26 cellular contexts compared by ENCODE assay signal in genomic region chr22:38089474-38089851, GRCh38. TPM values are rescaled to one million over a fixed set of nuclear protein-coding genes. Genes with fewer than 3 reads are reported as not detected.
A peak's percentile ranks its signal among the peaks of the same experiment; 100 is the strongest.
DNase-seq lines count a peak whose midpoint lies in the region; ATAC-seq, FAIRE-seq and TF ChIP-seq lines count a peak whose summit lies in the region.
"Had no signal": no experiment of that assay in that cellular context is flagged by ENCODE, and none has a peak within 500 bp of the region (broad histone marks: within the 10 kb centered on the region; RNA-seq: fewer than 3 reads in every experiment).

No MANE protein-coding gene starts in this region.

- no peak overlapping the region for H3K4ac ChIP-seq in H1 (replicated peaks; ENCODE audit: insufficient read length, low read depth, low read length)

- H3K27ac ChIP-seq in HUES48 (ENCODE audit: low read depth, low read length), result no peak overlapping the region
- H3K27ac ChIP-seq in H1 (ENCODE audit: low read depth, low read length), result no peak overlapping the region
- no peak overlapping the region for H3K27ac ChIP-seq in kidney (ENCODE audit: low read depth in 2 of 2, low read length in 2 of 2)
- H3K27ac ChIP-seq in gastroesophageal sphincter, result no peak overlapping the region
- H3K27ac ChIP-seq: heart right ventricle, neutrophil had no signal

- H3K4me1 ChIP-seq in HUES48 (ENCODE audit: control insufficient read depth, insufficient read depth, low read length) (0 out of 2 replicates have a peak, but pooled peaks cover 10% of the 10 kb centered on the region), H1 (replicated peaks in 1 of 4; ENCODE audit: control insufficient read depth in 3 of 4, insufficient read depth in 4 of 4, low read length in 3 of 4) (peaks cover 0 to 14% (median 9%) of the 10 kb centered on the region in 4 experiments; a peak in 6 of 7 replicates), kidney (ENCODE audit: control insufficient read depth in 1 of 2, insufficient read depth in 1 of 2, low read depth in 1 of 2, low read length in 2 of 2) (no peaks in the 10 kb centered on the region), gastroesophageal sphincter (peaks cover 0 to 16% (median 7%) of the 10 kb centered on the region in 3 donors)

- H3K4me1 Mint-ChIP-seq in stimulated activated memory B cell treated with anti-CD40 and anti-IgM and Interleukin-4, amounts not matched to agents 10 μg/mL and 1 μg/mL and 100 μg/mL, for 72 hours, result no peaks in the 10 kb centered on the region
- no peaks in the 10 kb centered on the region for H3K4me1 Mint-ChIP-seq in activated CD8-positive, alpha-beta memory T cell treated with anti-CD3 and anti-CD28 coated beads, Interleukin-2, amount 10 ng/mL, durations not matched to agents 7 days and 5 days
- H3K4me1 Mint-ChIP-seq: CD14-positive monocyte, IgD-negative memory B cell had no signal

- no peak overlapping the region for H2AFZ ChIP-seq in H1 (ENCODE audit: low read length)

- no peak overlapping the region; the same call in 1 of the 2 replicates for H3K18ac ChIP-seq in H1 (ENCODE audit: extremely low read depth, low read length)

- TF ChIP-seq CTCF in H1 (IDR thresholded peaks at IDR 0.05; ENCODE audit: control extremely low read depth in 1 of 3, insufficient read depth in 1 of 3, low read depth in 1 of 3, low read length in 3 of 3) (no peak), kidney (IDR thresholded peaks at IDR 0.05; ENCODE audit: borderline replicate concordance, extremely low read depth, insufficient read depth) (no peak), gastroesophageal sphincter (IDR thresholded peaks at IDR 0.05) (no peak)

- TF ChIP-seq EP300 in H1 (IDR thresholded peaks at IDR 0.05; ENCODE audit: borderline replicate concordance in 1 of 2, low read depth in 2 of 2, low read length in 2 of 2) (no peak), gastroesophageal sphincter (IDR thresholded peaks at IDR 0.05) (no peak)

- H4K20me1 ChIP-seq in H1 (replicated peaks in 1 of 2; ENCODE audit: control insufficient read depth in 1 of 2, insufficient read depth in 2 of 2, low read length in 2 of 2), result peaks cover 0 to 2% of the 10 kb centered on the region in 2 experiments

- no peak overlapping the region for H3K9ac ChIP-seq in HUES48 (ENCODE audit: low read depth, low read length)
- 0 out of 7 replicates have a peak overlapping the region, but pooled peaks of 1 of the 4 experiments have one; percentile 4 for H3K9ac ChIP-seq in H1 (replicated peaks in 1 of 4; ENCODE audit: extremely low read depth in 1 of 4, low read depth in 3 of 4, low read length in 3 of 4)
- no peak overlapping the region for H3K9ac ChIP-seq in kidney (ENCODE audit: low read length in 2 of 2)

- WGBS in H1 (ENCODE audit: extremely low coverage in 1 of 2, insufficient coverage in 1 of 2, insufficient read length in 1 of 2, insufficient replicate concordance in 2 of 2, low coverage in 1 of 2, low lambda C conversion rate in 2 of 2, missing lambda C conversion rate in 1 of 2), 2 experiments, result 23% methylated on average over 20 of the region's 34 CpGs; no CpG with 5 or more reads in 1 of the 2 experiments
- WGBS in gastroesophageal sphincter (ENCODE audit: low coverage in 1 of 2), 2 donors, result no CpG with 5 or more reads among the region's 34 CpGs

- peak; percentile 56 for ATAC-seq in stimulated activated memory B cell treated with anti-CD40 and anti-IgM and Interleukin-4, amounts not matched to agents 10 μg/mL and 1 μg/mL and 100 μg/mL, for 72 hours
- ATAC-seq in gastroesophageal sphincter, result no peak
- ATAC-seq in activated CD8-positive, alpha-beta memory T cell treated with anti-CD3 and anti-CD28 coated beads, Interleukin-2, amount 10 ng/mL, durations not matched to agents 7 days and 5 days, result no peak
- ATAC-seq: activated naive CD4-positive, alpha-beta T cell treated with anti-CD3 and anti-CD28 coated beads, Interleukin-2, amount 50 U/mL, for 72 hours had no signal

- H3K79me1 ChIP-seq in H1 (ENCODE audit: low read depth, low read length), result no peaks in the 10 kb centered on the region

- TF ChIP-seq RAD21 in H1 (IDR thresholded peaks at IDR 0.05 in 1 of 2, conservative IDR thresholded peaks at IDR 0.05 in 1 of 2; ENCODE audit: low read depth in 2 of 2, low read length in 2 of 2), result no peak

- DNase-seq in H1 (ENCODE audit: low read depth in 1 of 2, low spot score in 2 of 2) (no peak), kidney (peak; percentile 68), UCSD-AML1 (lab: John Stamatoyannopoulos, UW; ENCODE audit: unreplicated experiment) (no peak), CD1c-positive myeloid dendritic cell (ENCODE audit: extremely low spot score) (no peak)
- no peak for DNase-seq in activated CD8-positive, alpha-beta memory T cell treated with anti-CD3 and anti-CD28 coated beads, Interleukin-2, amount 10 ng/mL, durations not matched to agents 7 days and 5 days
- DNase-seq: activated CD4-positive, alpha-beta T cell treated with anti-CD3 and anti-CD28 coated beads, Interleukin-2, amount 50 U/mL, for 48 hours; activated CD8-positive, alpha-beta memory T cell treated with anti-CD3 and anti-CD28 coated beads, Interleukin-2, amount 50 U/mL, for 48 hours; aorta; heart right ventricle; islet precursor cell; NCI-H1092 treated with DMSO at 0.1 percent for 48 hours; NCI-H1930; NCI-H345; NCI-H82; T-helper 9 cell had no signal

- no peak overlapping the region; the same call in 1 of the 2 replicates for H2BK5ac ChIP-seq in H1 (ENCODE audit: low read depth, low read length)

- no peak overlapping the region for H4K91ac ChIP-seq in H1 (replicated peaks; ENCODE audit: insufficient read length, low read length)

- FAIRE-seq in H1 (lab: Jason Lieb, UNC), result no peak
- FAIRE-seq in kidney (lab: Jason Lieb, UNC), result no peak
- FAIRE-seq: GM12891 had no signal

- no peak overlapping the region for H2BK20ac ChIP-seq in H1 (ENCODE audit: low read length)

- H3K27me3 ChIP-seq in HUES48 (ENCODE audit: control insufficient read depth, insufficient read depth, low read length) (no peaks in the 10 kb centered on the region; the same call in 1 of the 2 replicates), H1 (replicated peaks in 1 of 4; ENCODE audit: control insufficient read depth in 3 of 4, extremely low read depth in 1 of 4, insufficient read depth in 3 of 4, low read length in 3 of 4) (peaks cover 0 to 4% (median 0%) of the 10 kb centered on the region in 4 experiments; a peak in 2 of 7 replicates), gastroesophageal sphincter (peaks cover 37% of the 10 kb centered on the region)
- H3K27me3 ChIP-seq: dorsolateral prefrontal cortex had no signal

- H3K23ac ChIP-seq in H1 (ENCODE audit: insufficient read length), result no peak overlapping the region

- CTCF ChIA-PET in H1 (lab: Charles Lee; ENCODE audit: partially characterized antibody), result interaction anchor here (1.0 to 3.3 kb wide), 12 partner anchors 9 to 62 kb away, joined by 3 to 34 read pairs (median 4); partner anchors contain the start of gene PICK1
- CTCF ChIA-PET in activated CD8-positive, alpha-beta memory T cell treated with anti-CD3 and anti-CD28 coated beads, Interleukin-2, amount 10 ng/mL, durations not matched to agents 7 days and 5 days (lab: Charles Lee), result interaction anchor here (0.6 to 1.0 kb wide), 2 partner anchors 15 to 244 kb away, joined by 3 read pairs; no protein-coding TSS in a partner anchor

- no peak overlapping the region for H3K14ac ChIP-seq in H1 (ENCODE audit: insufficient read length)

- no peak overlapping the region for H2AK5ac ChIP-seq in H1 (ENCODE audit: low read depth, low read length)

- no peak overlapping the region for H3K4me3 Mint-ChIP-seq in stimulated activated memory B cell treated with anti-CD40 and anti-IgM and Interleukin-4, amounts not matched to agents 10 μg/mL and 1 μg/mL and 100 μg/mL, for 72 hours
- no peak overlapping the region for H3K4me3 Mint-ChIP-seq in activated CD8-positive, alpha-beta memory T cell treated with anti-CD3 and anti-CD28 coated beads, Interleukin-2, amount 10 ng/mL, durations not matched to agents 7 days and 5 days
- H3K4me3 Mint-ChIP-seq: IgD-negative memory B cell had no signal

- no peak overlapping the region for H3K27ac Mint-ChIP-seq in stimulated activated memory B cell treated with anti-CD40 and anti-IgM and Interleukin-4, amounts not matched to agents 10 μg/mL and 1 μg/mL and 100 μg/mL, for 72 hours
- H3K27ac Mint-ChIP-seq in activated CD8-positive, alpha-beta memory T cell treated with anti-CD3 and anti-CD28 coated beads, Interleukin-2, amount 10 ng/mL, durations not matched to agents 7 days and 5 days, result no peak overlapping the region
- H3K27ac Mint-ChIP-seq: activated naive CD4-positive, alpha-beta T cell treated with anti-CD3 and anti-CD28 coated beads, Interleukin-2, amount 50 U/mL, for 72 hours; activated T-helper 2 cell treated with anti-CD3 and anti-CD28 coated beads, Interferon-gamma antibody, Interleukin-2, Interleukin-4, amounts not matched to agents 10 μg/mL and 5 μg/mL and 100 μg/mL, durations not matched to agents 14 hours and 24 hours and 36 hours; CD14-positive monocyte; IgD-negative memory B cell had no signal

- POLR2A ChIA-PET in H1 (lab: Charles Lee; ENCODE audit: partially characterized antibody), result interaction anchor here (0.9 to 2.3 kb wide), 7 partner anchors 8 to 92 kb away, joined by 3 to 8 read pairs (median 4); partner anchors contain the start of gene PLA2G6

- intact Hi-C loops in kidney (cut with DNase I), result no loop called here

- no peak for TF ChIP-seq POLR2A in H1 (IDR thresholded peaks at IDR 0.05; ENCODE audit: control extremely low read depth in 1 of 2, low read depth in 2 of 2, low read length in 2 of 2)
- no peak for TF ChIP-seq POLR2A in gastroesophageal sphincter (IDR thresholded peaks at IDR 0.05)

- no peak overlapping the region; the same call in 1 of the 2 replicates for H2BK15ac ChIP-seq in H1 (ENCODE audit: low read length)

- peak overlapping the region; percentile 67 to 68 for H3K4me2 ChIP-seq in H1 (ENCODE audit: insufficient read depth in 1 of 2, low read depth in 2 of 2, low read length in 2 of 2)

- no peaks in the 10 kb centered on the region for H3K79me2 ChIP-seq in H1 (ENCODE audit: control insufficient read depth in 1 of 2, insufficient read depth in 2 of 2, low read length in 2 of 2)

- peak overlapping the region; percentile 32; the same call in 1 of the 2 replicates for H3K4me3 ChIP-seq in HUES48 (ENCODE audit: low read depth, low read length)
- H3K4me3 ChIP-seq in H1 (ENCODE audit: extremely low read depth in 1 of 4, insufficient read depth in 2 of 4, low read depth in 3 of 4, low read length in 4 of 4), result peak overlapping the region in 3 of 4 experiments; percentile 23 to 49 (median 36); a peak in 6 of 8 replicates
- no peak overlapping the region for H3K4me3 ChIP-seq in kidney (ENCODE audit: low read length in 2 of 2)
- H3K4me3 ChIP-seq in gastroesophageal sphincter, result peak overlapping the region in 1 of 2 donors; percentile 33
- H3K4me3 ChIP-seq: lung had no signal

- H3K56ac ChIP-seq in H1 (replicated peaks; ENCODE audit: insufficient read length, low read depth, low read length), result no peak overlapping the region

- H3K27me3 Mint-ChIP-seq in stimulated activated memory B cell treated with anti-CD40 and anti-IgM and Interleukin-4, amounts not matched to agents 10 μg/mL and 1 μg/mL and 100 μg/mL, for 72 hours, result peaks cover 16% of the 10 kb centered on the region
- H3K27me3 Mint-ChIP-seq in activated CD8-positive, alpha-beta memory T cell treated with anti-CD3 and anti-CD28 coated beads, Interleukin-2, amount 10 ng/mL, durations not matched to agents 7 days and 5 days, result peaks cover 11% of the 10 kb centered on the region

- peak overlapping the region; percentile 95 for H4K8ac ChIP-seq in H1 (ENCODE audit: extremely low read depth, insufficient read depth, low read length)

- H3K36me3 Mint-ChIP-seq in stimulated activated memory B cell treated with anti-CD40 and anti-IgM and Interleukin-4, amounts not matched to agents 10 μg/mL and 1 μg/mL and 100 μg/mL, for 72 hours, result peaks cover 23% of the 10 kb centered on the region
- no peaks in the 10 kb centered on the region for H3K36me3 Mint-ChIP-seq in activated CD8-positive, alpha-beta memory T cell treated with anti-CD3 and anti-CD28 coated beads, Interleukin-2, amount 10 ng/mL, durations not matched to agents 7 days and 5 days
- H3K36me3 Mint-ChIP-seq: activated naive CD4-positive, alpha-beta T cell treated with anti-CD3 and anti-CD28 coated beads, Interleukin-2, amount 50 U/mL, for 72 hours; CD14-positive monocyte had no signal

- peaks cover 2% of the 10 kb centered on the region; the same call in 1 of the 2 replicates for H3K23me2 ChIP-seq in H1 (ENCODE audit: low read depth, low read length)

- H3K36me3 ChIP-seq in HUES48 (ENCODE audit: control insufficient read depth, insufficient read depth, low read length), result peaks cover 4% of the 10 kb centered on the region; the same call in 1 of the 2 replicates
- H3K36me3 ChIP-seq in H1 (ENCODE audit: control insufficient read depth in 2 of 4, insufficient read depth in 4 of 4, low read length in 3 of 4), result no peaks in the 10 kb centered on the region
- no peaks in the 10 kb centered on the region for H3K36me3 ChIP-seq in kidney (ENCODE audit: control insufficient read depth in 1 of 2, insufficient read depth in 2 of 2, low read length in 2 of 2)
- peaks cover 0 to 37% of the 10 kb centered on the region in 2 donors for H3K36me3 ChIP-seq in gastroesophageal sphincter
- H3K36me3 ChIP-seq: heart right ventricle, neutrophil had no signal

- H2BK12ac ChIP-seq in H1 (ENCODE audit: low read depth, low read length), result no peak overlapping the region

- H4K5ac ChIP-seq in H1 (ENCODE audit: insufficient read length, low read depth, low read length), result peak overlapping the region; percentile 65

- H3K9me3 Mint-ChIP-seq in stimulated activated memory B cell treated with anti-CD40 and anti-IgM and Interleukin-4, amounts not matched to agents 10 μg/mL and 1 μg/mL and 100 μg/mL, for 72 hours, result no peaks in the 10 kb centered on the region
- no peaks in the 10 kb centered on the region for H3K9me3 Mint-ChIP-seq in activated CD8-positive, alpha-beta memory T cell treated with anti-CD3 and anti-CD28 coated beads, Interleukin-2, amount 10 ng/mL, durations not matched to agents 7 days and 5 days (ENCODE audit: low read depth)
- H3K9me3 Mint-ChIP-seq: activated naive CD4-positive, alpha-beta T cell treated with anti-CD3 and anti-CD28 coated beads, Interleukin-2, amount 50 U/mL, for 72 hours; activated T-helper 2 cell treated with anti-CD3 and anti-CD28 coated beads, Interferon-gamma antibody, Interleukin-2, Interleukin-4, amounts not matched to agents 10 μg/mL and 5 μg/mL and 100 μg/mL, durations not matched to agents 14 hours and 24 hours and 36 hours; IgD-negative memory B cell had no signal

- H2BK120ac ChIP-seq in H1 (replicated peaks; ENCODE audit: low read depth, low read length), result no peak overlapping the region

- no peaks in the 10 kb centered on the region for H3K9me3 ChIP-seq in HUES48 (ENCODE audit: control insufficient read depth, insufficient read depth, low read length)
- H3K9me3 ChIP-seq in H1 (ENCODE audit: insufficient read depth in 2 of 2, low read depth in 1 of 2, low read length in 1 of 2), result no peaks in the 10 kb centered on the region
- H3K9me3 ChIP-seq in kidney (ENCODE audit: control insufficient read depth in 1 of 2, low read length in 2 of 2), result no peaks in the 10 kb centered on the region
- H3K9me3 ChIP-seq in gastroesophageal sphincter, result no peaks in the 10 kb centered on the region
- H3K9me3 ChIP-seq: heart right ventricle, neutrophil had no signal

RNA-seq across cellular contexts. Expression of gene SLC16A8, which starts 5.5 kb away (rescaled TPM):
- total RNA-seq in H1 (2021; fragmentation: NEBNext Ultra II Directional; extraction: Animal tissue kit (Norgen Biotek cat#: 25700)), result not detected in 2 replicates
- polyA plus RNA-seq in H1 (2011; rRNA removed) (0.70 and 1.2 TPM in 2 replicates), kidney (ENCODE audit: insufficient read depth, low read depth, low replicate concordance) (0.92 TPM)
- 0.62 TPM for polyA plus RNA-seq in H1 (2011; cell fraction: cytosol; rRNA removed)
- polyA plus RNA-seq in H1 (2011; cell fraction: nucleus; rRNA removed), result 0.44 TPM
- 0.69 to 1.6 TPM (median 1.3 TPM) in 4 replicates for polyA plus RNA-seq in H1 (2012, experiment 1 of 2)
- 0.43 TPM for polyA plus RNA-seq in H1 (2012, experiment 2 of 2)
- polyA plus RNA-seq in H1 (2013, experiment 1 of 2), result 0.28 TPM
- 0.17 TPM for polyA plus RNA-seq in H1 (2013, experiment 2 of 2)
- polyA minus RNA-seq in H1 (2011; rRNA and poly(A)+ RNA removed), result not detected in 2 replicates
- polyA minus RNA-seq in H1 (2011; cell fraction: cytosol; rRNA and poly(A)+ RNA removed), result not detected
- 0.40 TPM for polyA minus RNA-seq in H1 (2011; cell fraction: nucleus; rRNA and poly(A)+ RNA removed)
- total RNA-seq in kidney (0.31 TPM), gastroesophageal sphincter (not detected)
- total RNA-seq in activated CD8-positive, alpha-beta memory T cell treated with anti-CD3 and anti-CD28 coated beads, Interleukin-2, amount 10 ng/mL, durations not matched to agents 7 days and 5 days, result not detected
- total RNA-seq: activated T-helper 2 cell treated with anti-CD3 and anti-CD28 coated beads, Interferon-gamma antibody, Interleukin-2, Interleukin-4, amounts not matched to agents 10 μg/mL and 5 μg/mL and 100 μg/mL, durations not matched to agents 14 hours and 24 hours and 36 hours had no signal
- polyA plus RNA-seq: CD14-positive monocyte, IgD-negative memory B cell had no signal

RNA-seq across cellular contexts. Expression of gene BAIAP2L2, which starts 21.0 kb away (rescaled TPM):
- 5.4 and 7.2 TPM in 2 replicates for total RNA-seq in H1 (2021; fragmentation: NEBNext Ultra II Directional; extraction: Animal tissue kit (Norgen Biotek cat#: 25700))
- polyA plus RNA-seq in H1 (2011; rRNA removed) (10.0 and 13.9 TPM in 2 replicates), kidney (ENCODE audit: insufficient read depth, low read depth, low replicate concordance) (27.8 TPM)
- polyA plus RNA-seq in H1 (2011; cell fraction: cytosol; rRNA removed), result 5.2 TPM
- polyA plus RNA-seq in H1 (2011; cell fraction: nucleus; rRNA removed), result 14.7 TPM
- 2.3 to 7.1 TPM (median 5.9 TPM) in 4 replicates for polyA plus RNA-seq in H1 (2012, experiment 1 of 2)
- polyA plus RNA-seq in H1 (2012, experiment 2 of 2), result 3.2 TPM
- polyA plus RNA-seq in H1 (2013, experiment 1 of 2), result 5.7 TPM
- polyA plus RNA-seq in H1 (2013, experiment 2 of 2), result 5.2 TPM
- polyA minus RNA-seq in H1 (2011; rRNA and poly(A)+ RNA removed), result 0.54 and 1.1 TPM in 2 replicates
- 5.6 TPM for polyA minus RNA-seq in H1 (2011; cell fraction: cytosol; rRNA and poly(A)+ RNA removed)
- polyA minus RNA-seq in H1 (2011; cell fraction: nucleus; rRNA and poly(A)+ RNA removed), result 1.5 TPM
- total RNA-seq in kidney (9.7 TPM), gastroesophageal sphincter (under 1 TPM in 1 of 4 donors, not detected in 3; 0.58 TPM)
- total RNA-seq in activated CD8-positive, alpha-beta memory T cell treated with anti-CD3 and anti-CD28 coated beads, Interleukin-2, amount 10 ng/mL, durations not matched to agents 7 days and 5 days, result under 1 TPM; 0.37 to 0.70 TPM
- polyA plus RNA-seq: CD14-positive monocyte, IgD-negative memory B cell had no signal

RNA-seq across cellular contexts. Expression of gene PICK1, which starts 32.3 kb away (rescaled TPM):
- 22.9 and 26.2 TPM in 2 replicates for total RNA-seq in H1 (2021; fragmentation: NEBNext Ultra II Directional; extraction: Animal tissue kit (Norgen Biotek cat#: 25700))
- 20.4 and 26.7 TPM in 2 replicates for polyA plus RNA-seq in H1 (2011; rRNA removed)
- polyA plus RNA-seq in H1 (2011; cell fraction: cytosol; rRNA removed), result 34.3 TPM
- 80.4 TPM for polyA plus RNA-seq in H1 (2011; cell fraction: nucleus; rRNA removed)
- polyA plus RNA-seq in H1 (2012, experiment 1 of 2), result 14.3 to 28.4 TPM (median 26.6 TPM) in 4 replicates
- polyA plus RNA-seq in H1 (2012, experiment 2 of 2), result 17.5 TPM
- 13.5 TPM for polyA plus RNA-seq in H1 (2013, experiment 1 of 2)
- 13.1 TPM for polyA plus RNA-seq in H1 (2013, experiment 2 of 2)
- 24.3 and 33.6 TPM in 2 replicates for polyA minus RNA-seq in H1 (2011; rRNA and poly(A)+ RNA removed)
- 15.3 TPM for polyA minus RNA-seq in H1 (2011; cell fraction: cytosol; rRNA and poly(A)+ RNA removed)
- polyA minus RNA-seq in H1 (2011; cell fraction: nucleus; rRNA and poly(A)+ RNA removed), result 33.8 TPM
- 43.4 TPM for total RNA-seq in kidney
- 28.4 TPM for polyA plus RNA-seq in kidney (ENCODE audit: insufficient read depth, low read depth, low replicate concordance)
- total RNA-seq in gastroesophageal sphincter, result 10 to 100 TPM; 20.3 to 35.3 (median 25.7) TPM
- total RNA-seq in activated CD8-positive, alpha-beta memory T cell treated with anti-CD3 and anti-CD28 coated beads, Interleukin-2, amount 10 ng/mL, durations not matched to agents 7 days and 5 days, result 10 to 100 TPM; 12.5 to 15.9 TPM

Comparison
In these comparisons a context has a peak if more than half of its experiments do, and no peak if none do; other contexts are left out.
1. H3K4me3 ChIP-seq: peak in HUES48 (single experiment) and H1 (3 of 4); none in kidney (0 of 2).